ENCODE assay signal across 19 cellular contexts in the genomic region with DNA sequence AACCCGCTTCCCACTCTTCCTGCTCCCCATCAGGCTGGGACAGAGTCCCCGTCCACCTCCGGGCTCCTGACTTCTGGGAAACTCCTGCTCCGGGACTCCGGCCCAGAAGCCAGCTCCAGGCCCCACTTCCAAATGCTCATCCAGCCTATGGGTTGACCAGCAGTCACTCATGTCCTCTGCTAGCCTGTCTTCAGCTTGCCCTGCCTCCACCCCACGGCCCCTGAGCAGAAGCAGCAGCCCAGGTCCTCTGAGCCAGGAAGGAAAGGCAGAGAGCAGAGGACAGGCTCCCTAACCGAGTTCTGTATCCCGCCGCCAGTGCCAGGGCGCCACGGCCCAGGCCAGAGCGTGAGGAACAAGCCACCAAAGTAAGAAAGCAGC.
DNase-seq lines count a peak whose midpoint lies in the region; ATAC-seq, FAIRE-seq and TF ChIP-seq lines count a peak whose summit lies in the region.
"Had no signal": no experiment of that assay in that cellular context is flagged by ENCODE, and none has a peak within 500 bp of the region (broad histone marks: within the 10 kb centered on the region; RNA-seq: fewer than 3 reads in every experiment).

No MANE protein-coding gene starts in this region.

- H3K4me1 ChIP-seq in A549 (peaks cover 21% of the 10 kb centered on the region), Caco-2 (peaks cover 42% of the 10 kb centered on the region), lower lobe of right lung (no peaks in the 10 kb centered on the region), neutrophil (ENCODE audit: control insufficient read depth in 1 of 2, insufficient read depth in 1 of 2, low read depth in 1 of 2, low read length in 1 of 2) (peaks cover 20 to 32% of the 10 kb centered on the region in 2 experiments)
- H3K4me1 ChIP-seq: HAP-1 had no signal

- no peak for FAIRE-seq in A549 (lab: Jason Lieb, UNC)
- FAIRE-seq: HTR-8/SVneo had no signal

- peak overlapping the region; percentile 32 for H3K27ac Mint-ChIP-seq in Caco-2 (ENCODE audit: unreplicated experiment)
- H3K27ac Mint-ChIP-seq in osteocyte (ENCODE audit: unreplicated experiment) = no peak overlapping the region
- H3K27ac Mint-ChIP-seq: CD4-positive, CD25-positive, alpha-beta regulatory T cell had no signal

- 94% methylated on average over 12 of the region's 12 CpGs for WGBS in A549 (ENCODE audit: missing lambda C conversion rate)

- H3K27me3 ChIP-seq in Caco-2 (replicated peaks; ENCODE audit: control insufficient read depth, insufficient read depth, low read length) (no peaks in the 10 kb centered on the region), lower lobe of right lung (ENCODE audit: low read depth) (peaks cover 3% of the 10 kb centered on the region), neutrophil (no peaks in the 10 kb centered on the region)

- CTCF ChIA-PET in A549 (lab: Yijun Ruan, JAX) (no interaction called here), Caco-2 (lab: Charles Lee) (no interaction called here)

- H3K36me3 Mint-ChIP-seq in Caco-2 (ENCODE audit: insufficient read depth, unreplicated experiment) = peaks cover 4% of the 10 kb centered on the region
- H3K36me3 Mint-ChIP-seq in osteocyte (ENCODE audit: unreplicated experiment) = no peaks in the 10 kb centered on the region
- H3K36me3 Mint-ChIP-seq: CD4-positive, CD25-positive, alpha-beta regulatory T cell had no signal

- H3K27me3 Mint-ChIP-seq in Caco-2 (ENCODE audit: insufficient read depth, unreplicated experiment) (no peaks in the 10 kb centered on the region), osteocyte (ENCODE audit: unreplicated experiment) (peaks cover 17% of the 10 kb centered on the region)

- no peak overlapping the region for H3K4me3 ChIP-seq in A549
- H3K4me3 ChIP-seq in Caco-2 (ENCODE audit: low read depth, low read length) = no peak overlapping the region
- H3K4me3 ChIP-seq in lower lobe of right lung = no peak overlapping the region
- no peak overlapping the region for H3K4me3 ChIP-seq in neutrophil (ENCODE audit: low read depth in 1 of 2, low read length in 1 of 2)
- H3K4me3 ChIP-seq: HAP-1 had no signal

- H3K9me3 Mint-ChIP-seq in Caco-2 (ENCODE audit: unreplicated experiment) = peaks cover 9% of the 10 kb centered on the region
- H3K9me3 Mint-ChIP-seq in osteocyte (ENCODE audit: unreplicated experiment) = no peaks in the 10 kb centered on the region
- H3K9me3 Mint-ChIP-seq: CD4-positive, CD25-positive, alpha-beta regulatory T cell had no signal

- no peak for DNase-seq in A549 (ENCODE audit: low read depth in 1 of 2, low spot score in 1 of 2)
- no peak for DNase-seq in Caco-2
- DNase-seq in lower lobe of right lung = peak; percentile 36
- no peak for DNase-seq in osteocyte (ENCODE audit: extremely low spot score, unreplicated experiment)
- DNase-seq: ACHN; AML-193; CD4-positive, CD25-positive, alpha-beta regulatory T cell; DMS53; NCI-H1930; NCI-H446; NK-92 treated with Interleukin-12 subunit alpha and Interleukin-12 subunit beta, amount 100 ng/mL, for 24 hours; SIG-M5 had no signal

- H3K9me3 ChIP-seq in A549 (no peaks in the 10 kb centered on the region), Caco-2 (no peaks in the 10 kb centered on the region), lower lobe of right lung (no peaks in the 10 kb centered on the region), neutrophil (no peaks in the 10 kb centered on the region)
- H3K9me3 ChIP-seq: HAP-1 had no signal

- no peak for ATAC-seq in A549
- ATAC-seq in lower lobe of right lung = no peak
- no peak for ATAC-seq in HG02678 (IDR thresholded peaks at IDR 0.05; ENCODE audit: unreplicated experiment)
- ATAC-seq in GM18505 (IDR thresholded peaks at IDR 0.05; ENCODE audit: unreplicated experiment) = no peak
- no peak for ATAC-seq in GM18909 (IDR thresholded peaks at IDR 0.05; ENCODE audit: poor library complexity, unreplicated experiment)

- no peak overlapping the region for H3K4me3 Mint-ChIP-seq in Caco-2 (ENCODE audit: unreplicated experiment)
- no peak overlapping the region for H3K4me3 Mint-ChIP-seq in osteocyte (ENCODE audit: unreplicated experiment)
- H3K4me3 Mint-ChIP-seq: CD4-positive, CD25-positive, alpha-beta regulatory T cell had no signal

- intact Hi-C loops in Caco-2 (cut with micrococcal nuclease; ENCODE audit: unreplicated experiment) (no loop called here), lower lobe of right lung (cut with DNase I) (no loop called here)

- POLR2A ChIA-PET in A549 (lab: Yijun Ruan, JAX) (no interaction called here), Caco-2 (lab: Charles Lee) (no interaction called here)

- no peak for TF ChIP-seq RAD21 in A549 (conservative IDR thresholded peaks at IDR 0.05 in 1 of 2, IDR thresholded peaks at IDR 0.05 in 1 of 2)

- H3K27ac ChIP-seq in A549 (peak overlapping the region; percentile 91; a peak in 5 of 6 replicates), lower lobe of right lung (no peak overlapping the region), neutrophil (peak overlapping the region; percentile 8)
- H3K27ac ChIP-seq: HL-60 had no signal

- H3K4me1 Mint-ChIP-seq in Caco-2 (ENCODE audit: low read depth, unreplicated experiment) (peaks cover 66% of the 10 kb centered on the region), osteocyte (ENCODE audit: unreplicated experiment) (no peaks in the 10 kb centered on the region)
- H3K4me1 Mint-ChIP-seq: CD4-positive, CD25-positive, alpha-beta regulatory T cell had no signal

- no peak; a peak in 1 of 5 replicates for TF ChIP-seq EP300 in A549 (IDR thresholded peaks at IDR 0.05)

- TF ChIP-seq POLR2A in A549 (IDR thresholded peaks at IDR 0.05; ENCODE audit: low read length) = no peak
- no peak for TF ChIP-seq POLR2A in GM18505 (IDR thresholded peaks at IDR 0.05; ENCODE audit: borderline replicate concordance, extremely low read depth, insufficient read depth, insufficient read length)

- BruUV-seq in Caco-2 (replicated peaks; lab: Mats Ljungman, UMichigan) = no TSS peak

- no peak overlapping the region for H3K4me2 ChIP-seq in A549

- H3K36me3 ChIP-seq in Caco-2 (ENCODE audit: control insufficient read depth, insufficient read depth, low read length) (no peaks in the 10 kb centered on the region), lower lobe of right lung (no peaks in the 10 kb centered on the region), neutrophil (no peaks in the 10 kb centered on the region)
- H3K36me3 ChIP-seq: HAP-1 had no signal

- no peak for TF ChIP-seq CTCF in A549 (IDR thresholded peaks at IDR 0.05)
- TF ChIP-seq CTCF in Caco-2 (IDR thresholded peaks at IDR 0.05; ENCODE audit: insufficient read depth in 1 of 2, low read depth in 1 of 2, low read length in 1 of 2, severe bottlenecking in 1 of 2, unreplicated experiment in 1 of 2) = no peak
- TF ChIP-seq CTCF in lower lobe of right lung (IDR thresholded peaks at IDR 0.05) = no peak
- TF ChIP-seq CTCF in neutrophil (IDR thresholded peaks at IDR 0.05) = no peak
- no peak for TF ChIP-seq CTCF in osteocyte (IDR thresholded peaks at IDR 0.05)

TF ChIP-seq in A549, 52 proteins besides CTCF, POLR2A, EP300 and RAD21:
- no peak for TF ChIP-seq PHF8 (IDR thresholded peaks at IDR 0.05; ENCODE audit: borderline replicate concordance, low read depth)
- TF ChIP-seq, protein P1, sequence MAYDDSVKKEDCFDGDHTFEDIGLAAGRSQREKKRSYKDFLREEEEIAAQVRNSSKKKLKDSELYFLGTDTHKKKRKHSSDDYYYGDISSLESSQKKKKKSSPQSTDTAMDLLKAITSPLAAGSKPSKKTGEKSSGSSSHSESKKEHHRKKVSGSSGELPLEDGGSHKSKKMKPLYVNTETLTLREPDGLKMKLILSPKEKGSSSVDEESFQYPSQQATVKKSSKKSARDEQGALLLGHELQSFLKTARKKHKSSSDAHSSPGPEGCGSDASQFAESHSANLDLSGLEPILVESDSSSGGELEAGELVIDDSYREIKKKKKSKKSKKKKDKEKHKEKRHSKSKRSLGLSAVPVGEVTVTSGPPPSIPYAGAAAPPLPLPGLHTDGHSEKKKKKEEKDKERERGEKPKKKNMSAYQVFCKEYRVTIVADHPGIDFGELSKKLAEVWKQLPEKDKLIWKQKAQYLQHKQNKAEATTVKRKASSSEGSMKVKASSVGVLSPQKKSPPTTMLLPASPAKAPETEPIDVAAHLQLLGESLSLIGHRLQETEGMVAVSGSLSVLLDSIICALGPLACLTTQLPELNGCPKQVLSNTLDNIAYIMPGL (CRISPR knock-in tag; IDR thresholded peaks at IDR 0.05; ENCODE audit: borderline replicate concordance) = no peak
- no peak for TF ChIP-seq NR3C1 (IDR thresholded peaks at IDR 0.05)
- TF ChIP-seq CBX8 (IDR thresholded peaks at IDR 0.05) = no peak
- TF ChIP-seq RARB (CRISPR knock-in tag; IDR thresholded peaks at IDR 0.05) = no peak
- TF ChIP-seq, protein P2, sequence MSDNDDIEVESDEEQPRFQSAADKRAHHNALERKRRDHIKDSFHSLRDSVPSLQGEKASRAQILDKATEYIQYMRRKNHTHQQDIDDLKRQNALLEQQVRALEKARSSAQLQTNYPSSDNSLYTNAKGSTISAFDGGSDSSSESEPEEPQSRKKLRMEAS (IDR thresholded peaks at IDR 0.05) = no peak
- TF ChIP-seq CHD2 (IDR thresholded peaks at IDR 0.05; ENCODE audit: low read length, partially characterized antibody) = no peak
- no peak for TF ChIP-seq JUN (IDR thresholded peaks at IDR 0.05)
- TF ChIP-seq, protein P3, sequence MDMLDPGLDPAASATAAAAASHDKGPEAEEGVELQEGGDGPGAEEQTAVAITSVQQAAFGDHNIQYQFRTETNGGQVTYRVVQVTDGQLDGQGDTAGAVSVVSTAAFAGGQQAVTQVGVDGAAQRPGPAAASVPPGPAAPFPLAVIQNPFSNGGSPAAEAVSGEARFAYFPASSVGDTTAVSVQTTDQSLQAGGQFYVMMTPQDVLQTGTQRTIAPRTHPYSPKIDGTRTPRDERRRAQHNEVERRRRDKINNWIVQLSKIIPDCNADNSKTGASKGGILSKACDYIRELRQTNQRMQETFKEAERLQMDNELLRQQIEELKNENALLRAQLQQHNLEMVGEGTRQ (IDR thresholded peaks at IDR 0.05) = no peak
- TF ChIP-seq TFCP2L1 (CRISPR knock-in tag; IDR thresholded peaks at IDR 0.05) = no peak
- TF ChIP-seq HEYL (CRISPR knock-in tag; IDR thresholded peaks at IDR 0.05) = no peak
- no peak for TF ChIP-seq RNF2 (IDR thresholded peaks at IDR 0.05; ENCODE audit: borderline replicate concordance, low read depth)
- TF ChIP-seq GATA3 (IDR thresholded peaks at IDR 0.05; ENCODE audit: borderline replicate concordance) = no peak
- TF ChIP-seq ZFP36 (IDR thresholded peaks at IDR 0.05; ENCODE audit: borderline replicate concordance, partially characterized antibody) = no peak
- TF ChIP-seq HOXB13 (CRISPR knock-in tag; IDR thresholded peaks at IDR 0.05; ENCODE audit: low read depth) = no peak
- no peak for TF ChIP-seq HDAC2 (IDR thresholded peaks at IDR 0.05)
- no peak for TF ChIP-seq MAZ (IDR thresholded peaks at IDR 0.05; ENCODE audit: borderline replicate concordance, low read depth, low read length)
